In genomic region chr9:28775-29174, GRCh38 we compare ENCODE assay signal across 8 cellular contexts. TPM values are rescaled to one million over a fixed set of nuclear protein-coding genes. Genes with fewer than 3 reads are reported as not detected.
DNase-seq lines count a peak whose midpoint lies in the region; ATAC-seq, FAIRE-seq and TF ChIP-seq lines count a peak whose summit lies in the region.
"Not testable (repeated sequence)": the region's sequence is repeated elsewhere in the genome, so short reads cannot be mapped to it uniquely, and the experiment has no call there.

No MANE protein-coding gene starts in this region.

- H3K9ac ChIP-seq in NT2/D1 (ENCODE audit: insufficient read length, low read depth); endothelial cell of umbilical vein (replicated peaks; ENCODE audit: extremely low read depth, insufficient read depth, low read length): not testable (repeated sequence)
- H3K9ac ChIP-seq in neural cell (ENCODE audit: low read length): peak overlapping the region; percentile 39

- not testable (repeated sequence) for H3K4me2 ChIP-seq in endothelial cell of umbilical vein (ENCODE audit: insufficient read depth, low read length); neural cell (ENCODE audit: low read length)

- TF ChIP-seq POLR2A in endothelial cell of umbilical vein (IDR thresholded peaks at IDR 0.05; ENCODE audit: low read depth, low read length); stomach (IDR thresholded peaks at IDR 0.05): not testable (repeated sequence)

- POLR2A ChIA-PET in endothelial cell of umbilical vein (lab: Charles Lee): not testable (repeated sequence)

- not testable (repeated sequence) for H3K4me1 Mint-ChIP-seq in activated T-helper 1 cell treated with anti-CD3 and anti-CD28 coated beads, Interleukin-12 subunit alpha, Interleukin-12 subunit beta, Interleukin-2, Interleukin-4 antibody, amounts not matched to agents 30 ng/mL and 10 ng/mL and 1 ng/mL, durations not matched to agents 14 hours and 24 hours and 36 hours (ENCODE audit: low read depth)

- 0% methylated on average over 14 of the region's 30 CpGs for WGBS in right cardiac atrium
- 0 to 1% (median 0%) methylated on average over 11 to 15 of the region's 30 CpGs; no CpG with 5 or more reads in 1 of the 5 donors for WGBS in stomach, 5 donors

- not testable (repeated sequence) for BruUV-seq in endothelial cell of umbilical vein (replicated peaks; lab: Mats Ljungman, UMichigan)

- H3K4me3 ChIP-seq in AG09309 (ENCODE audit: control insufficient read depth, low read depth, low read length) (peak overlapping the region; percentile 41), H7 (ENCODE audit: insufficient read depth, low read depth, low read length) (peak overlapping the region; percentile 41), NT2/D1 (ENCODE audit: insufficient read length, low read depth) (peak overlapping the region; percentile 46), endothelial cell of umbilical vein (replicated peaks in 1 of 3; ENCODE audit: insufficient read depth in 1 of 3, low read depth in 1 of 3, low read length in 3 of 3) (peak overlapping the region in 2 of 3 experiments; percentile 28 to 40), right cardiac atrium (ENCODE audit: low read length) (peak overlapping the region; percentile 50), neural cell (ENCODE audit: low read length) (peak overlapping the region; percentile 52), stomach (peak overlapping the region; percentile 31 to 56 (median 45))

- FAIRE-seq in endothelial cell of umbilical vein (lab: Jason Lieb, UNC): not testable (repeated sequence)

- dilution Hi-C loops in endothelial cell of umbilical vein (cut with MboI; ENCODE audit: extremely low pct_ligation_motif_present, low sequenced_read_pairs): not testable (repeated sequence)

- not testable (repeated sequence) for H3K36me3 ChIP-seq in H7 (replicated peaks; ENCODE audit: control insufficient read depth, insufficient read depth, low read length); NT2/D1 (ENCODE audit: insufficient read depth, insufficient read length, low read length); endothelial cell of umbilical vein (ENCODE audit: control insufficient read depth in 2 of 2, extremely low read depth in 1 of 2, insufficient read depth in 2 of 2, low read length in 2 of 2); neural cell (ENCODE audit: insufficient read depth, low read length); stomach

- not testable (repeated sequence) for H3K27me3 ChIP-seq in H7 (ENCODE audit: control insufficient read depth, insufficient read depth, low read length); NT2/D1 (ENCODE audit: insufficient read depth, insufficient read length); endothelial cell of umbilical vein (ENCODE audit: control insufficient read depth in 2 of 2, insufficient read depth in 2 of 2, low read length in 2 of 2); right cardiac atrium (ENCODE audit: control insufficient read depth, insufficient read depth); neural cell (ENCODE audit: insufficient read depth, low read depth, low read length); stomach

- not testable (repeated sequence) for H3K9me2 ChIP-seq in neural cell (ENCODE audit: insufficient read depth, low read length)

- TF ChIP-seq RAD21 in neural cell (conservative IDR thresholded peaks at IDR 0.05): not testable (repeated sequence)

- not testable (repeated sequence) for H3F3A ChIP-seq in neural cell (ENCODE audit: insufficient read depth, low read length, poor library complexity, severe bottlenecking)

- not testable (repeated sequence) for ATAC-seq in right cardiac atrium

- not testable (repeated sequence) for DNase-seq in AG09309 (ENCODE audit: low read depth); H7; NT2/D1 (ENCODE audit: low read depth, low spot score); activated T-helper 1 cell treated with anti-CD3 and anti-CD28 coated beads, Interleukin-12 subunit alpha, Interleukin-12 subunit beta, Interleukin-2, Interleukin-4 antibody, amounts not matched to agents 30 ng/mL and 10 ng/mL and 1 ng/mL, durations not matched to agents 14 hours and 24 hours and 36 hours (ENCODE audit: low spot score); endothelial cell of umbilical vein (ENCODE audit: low read depth, low spot score); stomach
- DNase-seq in right cardiac atrium: peak in 2 of 3 donors; percentile 12 to 39

- H3K9me1 ChIP-seq in endothelial cell of umbilical vein (replicated peaks; ENCODE audit: control insufficient read depth, extremely low read depth, insufficient read depth, low read length): not testable (repeated sequence)

- H4K20me1 ChIP-seq in endothelial cell of umbilical vein (replicated peaks; ENCODE audit: control insufficient read depth, extremely low read depth, insufficient read depth, low read length); neural cell (ENCODE audit: insufficient read depth): not testable (repeated sequence)

- not testable (repeated sequence) for H3K9me3 Mint-ChIP-seq in activated T-helper 1 cell treated with anti-CD3 and anti-CD28 coated beads, Interleukin-12 subunit alpha, Interleukin-12 subunit beta, Interleukin-2, Interleukin-4 antibody, amounts not matched to agents 30 ng/mL and 10 ng/mL and 1 ng/mL, durations not matched to agents 14 hours and 24 hours and 36 hours

- CTCF ChIA-PET in endothelial cell of umbilical vein (lab: Charles Lee): not testable (repeated sequence)

- not testable (repeated sequence) for H3K9me3 ChIP-seq in NT2/D1 (ENCODE audit: insufficient read depth, low read length); endothelial cell of umbilical vein (replicated peaks; ENCODE audit: control insufficient read depth, insufficient read depth, low read length); right cardiac atrium (ENCODE audit: control insufficient read depth, low read length); neural cell (ENCODE audit: low read length); stomach

- not testable (repeated sequence) for H2AFZ ChIP-seq in endothelial cell of umbilical vein (ENCODE audit: low read depth, low read length); neural cell (ENCODE audit: low read depth, low read length)

- H3K79me2 ChIP-seq in endothelial cell of umbilical vein (ENCODE audit: control insufficient read depth, insufficient read depth, low read length); neural cell (replicated peaks; ENCODE audit: insufficient read depth, low read length): not testable (repeated sequence)

- H3K4me1 ChIP-seq in NT2/D1 (ENCODE audit: insufficient read depth, insufficient read length); endothelial cell of umbilical vein (ENCODE audit: control insufficient read depth, extremely low read depth, insufficient read depth, low read length); right cardiac atrium (ENCODE audit: control insufficient read depth, insufficient read depth, low read length); stomach: not testable (repeated sequence)

- not testable (repeated sequence) for H3K27ac ChIP-seq in endothelial cell of umbilical vein (ENCODE audit: insufficient read depth, low read depth, low read length); right cardiac atrium (ENCODE audit: low read length); neural cell (ENCODE audit: low read length); stomach

- peak overlapping the region; percentile 30 for H3K4me3 Mint-ChIP-seq in activated T-helper 1 cell treated with anti-CD3 and anti-CD28 coated beads, Interleukin-12 subunit alpha, Interleukin-12 subunit beta, Interleukin-2, Interleukin-4 antibody, amounts not matched to agents 30 ng/mL and 10 ng/mL and 1 ng/mL, durations not matched to agents 14 hours and 24 hours and 36 hours

- TF ChIP-seq EP300 in neural cell (conservative IDR thresholded peaks at IDR 0.05; ENCODE audit: poor library complexity, severe bottlenecking); stomach (IDR thresholded peaks at IDR 0.05): not testable (repeated sequence)

- H3K36me3 Mint-ChIP-seq in activated T-helper 1 cell treated with anti-CD3 and anti-CD28 coated beads, Interleukin-12 subunit alpha, Interleukin-12 subunit beta, Interleukin-2, Interleukin-4 antibody, amounts not matched to agents 30 ng/mL and 10 ng/mL and 1 ng/mL, durations not matched to agents 14 hours and 24 hours and 36 hours (ENCODE audit: low read depth): not testable (repeated sequence)

- H3K27me3 Mint-ChIP-seq in activated T-helper 1 cell treated with anti-CD3 and anti-CD28 coated beads, Interleukin-12 subunit alpha, Interleukin-12 subunit beta, Interleukin-2, Interleukin-4 antibody, amounts not matched to agents 30 ng/mL and 10 ng/mL and 1 ng/mL, durations not matched to agents 14 hours and 24 hours and 36 hours (ENCODE audit: insufficient read depth): not testable (repeated sequence)

- not testable (repeated sequence) for TF ChIP-seq CTCF in AG09309 (IDR thresholded peaks at IDR 0.05; ENCODE audit: control insufficient read depth, insufficient read depth, low read depth, low read length, missing control alignments); endothelial cell of umbilical vein (IDR thresholded peaks at IDR 0.05; ENCODE audit: extremely low read depth in 1 of 2, insufficient read depth in 1 of 2, low read depth in 1 of 2, low read length in 2 of 2); neural cell (IDR thresholded peaks at IDR 0.05; ENCODE audit: poor library complexity, severe bottlenecking); stomach (IDR thresholded peaks at IDR 0.05)

- not testable (repeated sequence) for H3K27ac Mint-ChIP-seq in activated T-helper 1 cell treated with anti-CD3 and anti-CD28 coated beads, Interleukin-12 subunit alpha, Interleukin-12 subunit beta, Interleukin-2, Interleukin-4 antibody, amounts not matched to agents 30 ng/mL and 10 ng/mL and 1 ng/mL, durations not matched to agents 14 hours and 24 hours and 36 hours

- intact Hi-C loops in activated T-helper 1 cell treated with anti-CD3 and anti-CD28 coated beads, Interleukin-12 subunit alpha, Interleukin-12 subunit beta, Interleukin-2, Interleukin-4 antibody, amounts not matched to agents 30 ng/mL and 10 ng/mL and 1 ng/mL, durations not matched to agents 14 hours and 24 hours and 36 hours (cut with micrococcal nuclease); endothelial cell of umbilical vein (cut with micrococcal nuclease); right cardiac atrium (cut with DNase I); stomach (cut with DNase I; ENCODE audit: low total_unique reads): not testable (repeated sequence)

RNA-seq across cellular contexts. Expression of gene WASHC1, which starts 0.5 kb away (rescaled TPM):
- 16.8 and 17.3 TPM in 2 replicates for total RNA-seq in H7 (2014; rRNA removed; shearing (Covaris generic))
- 18.5 and 20.8 TPM in 2 replicates for total RNA-seq in activated T-helper 1 cell treated with anti-CD3 and anti-CD28 coated beads, Interleukin-12 subunit alpha, Interleukin-12 subunit beta, Interleukin-2, Interleukin-4 antibody, amounts not matched to agents 30 ng/mL and 10 ng/mL and 1 ng/mL, durations not matched to agents 14 hours and 24 hours and 36 hours
- total RNA-seq in endothelial cell of umbilical vein (10.3 and 12.3 TPM in 2 replicates), right cardiac atrium (10 to 100 TPM in 3 of 4 donors, 1 to 10 TPM in 1; 8.2 to 14.6 (median 12.1) TPM), stomach (10 to 100 TPM in 1 of 5 donors, 1 to 10 TPM in 4; 2.9 to 29.9 (median 6.5) TPM)
- polyA plus RNA-seq in endothelial cell of umbilical vein (10.8 and 11.5 TPM in 2 replicates), right cardiac atrium (10.8 TPM), neural cell (14.8 and 15.2 TPM in 2 replicates), stomach (10 to 100 TPM; 23.0 to 69.0 (median 32.7) TPM)
- polyA plus RNA-seq in endothelial cell of umbilical vein (2011; cell fraction: cytosol; rRNA removed): 5.7 and 8.1 TPM in 2 replicates
- polyA plus RNA-seq in endothelial cell of umbilical vein (2011; cell fraction: nucleus; rRNA removed): 29.6 and 39.8 TPM in 2 replicates
- polyA plus RNA-seq in endothelial cell of umbilical vein (2012): 6.9 and 9.4 TPM in 2 replicates
- polyA minus RNA-seq in endothelial cell of umbilical vein (6.3 and 6.5 TPM in 2 replicates), neural cell (5.4 and 5.6 TPM in 2 replicates)
- 1.4 TPM for polyA minus RNA-seq in endothelial cell of umbilical vein (2011; cell fraction: cytosol; rRNA and poly(A)+ RNA removed)
- 3.6 and 5.8 TPM in 2 replicates for polyA minus RNA-seq in endothelial cell of umbilical vein (2011; cell fraction: nucleus; rRNA and poly(A)+ RNA removed)
